1 cellular context compared by ENCODE assay signal in genomic region chr19:7475665-7476064, GRCh38.
TF ChIP-seq lines count a peak whose summit lies in the region.

No MANE protein-coding gene starts in this region.

TF ChIP-seq in IMR-90, 13 proteins besides CTCF, POLR2A, EP300 and RAD21:
- TF ChIP-seq MAFK (IDR thresholded peaks at IDR 0.05; ENCODE audit: low read depth, low read length) (no peak), USF2 (IDR thresholded peaks at IDR 0.05; ENCODE audit: low read depth, low read length) (no peak), SMC3 (IDR thresholded peaks at IDR 0.05; ENCODE audit: low read depth, low read length) (no peak), MXI1 (IDR thresholded peaks at IDR 0.05; ENCODE audit: borderline replicate concordance, low read depth, low read length) (no peak), CHD1 (IDR thresholded peaks at IDR 0.05; ENCODE audit: low read depth, low read length) (no peak)
